25 cellular contexts compared by ENCODE assay signal in genomic region chr22:26410398-26410797, GRCh38.
"Had no signal": no experiment of that assay in that cellular context is flagged by ENCODE, and none has a peak within 500 bp of the region (broad histone marks: within the 10 kb centered on the region; RNA-seq: fewer than 3 reads in every experiment).

No MANE protein-coding gene starts in this region.

- H3K4me1 ChIP-seq: lower lobe of right lung, stomach, testis, thyroid gland, transverse colon, upper lobe of left lung, vagina had no signal

- H3K9me3 ChIP-seq: left lung, lower lobe of right lung, ovary, stomach, testis, thyroid gland, transverse colon, upper lobe of left lung, vagina had no signal

- H3K36me3 Mint-ChIP-seq: immature natural killer cell; stimulated activated naive B cell treated with anti-CD40 and anti-IgM and Interleukin-4, amounts not matched to agents 10 μg/mL and 1 μg/mL and 100 μg/mL, for 72 hours had no signal

- H3K36me3 ChIP-seq: left lung, lower lobe of right lung, ovary, stomach, thyroid gland, transverse colon, upper lobe of left lung, vagina had no signal

- H3K27ac ChIP-seq: left lung, lower lobe of right lung, ovary, skin epidermis, stomach, testis, thyroid gland, transverse colon, upper lobe of left lung, vagina had no signal

- H3K27ac Mint-ChIP-seq: immature natural killer cell; naive thymus-derived CD8-positive, alpha-beta T cell; nephron; progenitor cell of endocrine pancreas; stimulated activated naive B cell treated with anti-CD40 and anti-IgM and Interleukin-4, amounts not matched to agents 10 μg/mL and 1 μg/mL and 100 μg/mL, for 72 hours had no signal

- H3K4me3 Mint-ChIP-seq: immature natural killer cell; naive thymus-derived CD8-positive, alpha-beta T cell; nephron; stimulated activated naive B cell treated with anti-CD40 and anti-IgM and Interleukin-4, amounts not matched to agents 10 μg/mL and 1 μg/mL and 100 μg/mL, for 72 hours had no signal

- DNase-seq: immature natural killer cell; kidney; left colon; left lung; lower lobe of right lung; mammary epithelial cell; mesenchymal stem cell; naive thymus-derived CD8-positive, alpha-beta T cell; ovary; right cardiac atrium; stimulated activated CD4-positive, alpha-beta T cell treated with anti-CD3 and anti-CD28 coated beads, Interleukin-12 subunit alpha, Interleukin-12 subunit beta, amount 100 ng/mL, for 4 hours; stimulated activated CD4-positive, alpha-beta T cell treated with anti-CD3 and anti-CD28 coated beads, Interleukin-15, amount 100 ng/mL, for 24 hours; stimulated activated CD4-positive, alpha-beta T cell treated with anti-CD3 and anti-CD28 coated beads, Interleukin-2, amount 100 ng/mL, for 24 hours; stimulated activated CD4-positive, alpha-beta T cell treated with anti-CD3 and anti-CD28 coated beads, Interleukin-4, amount 100 ng/mL, for 1 hour; stimulated activated naive B cell treated with anti-CD40 and anti-IgM and Interleukin-4, amounts not matched to agents 10 μg/mL and 1 μg/mL and 100 μg/mL, for 72 hours; stimulated activated naive CD8-positive, alpha-beta T cell treated with anti-CD3 and anti-CD28 coated beads, Interleukin-15, Interleukin-2, amounts not matched to agents 100 U/mL and 50 U/mL, for 24 hours; stomach; testis; thyroid gland; transverse colon; upper lobe of left lung had no signal

- H3K4me1 Mint-ChIP-seq: immature natural killer cell; naive thymus-derived CD8-positive, alpha-beta T cell had no signal

- H3K27me3 ChIP-seq: ovary, testis, thyroid gland, upper lobe of left lung had no signal

- H3K4me3 ChIP-seq: left lung, lower lobe of right lung, ovary, skin epidermis, stomach, testis, thyroid gland, transverse colon, upper lobe of left lung, vagina had no signal

- H3K9me3 Mint-ChIP-seq: immature natural killer cell; naive thymus-derived CD8-positive, alpha-beta T cell; nephron; stimulated activated naive B cell treated with anti-CD40 and anti-IgM and Interleukin-4, amounts not matched to agents 10 μg/mL and 1 μg/mL and 100 μg/mL, for 72 hours had no signal
